15 cellular contexts compared by ENCODE assay signal in the genomic region with DNA sequence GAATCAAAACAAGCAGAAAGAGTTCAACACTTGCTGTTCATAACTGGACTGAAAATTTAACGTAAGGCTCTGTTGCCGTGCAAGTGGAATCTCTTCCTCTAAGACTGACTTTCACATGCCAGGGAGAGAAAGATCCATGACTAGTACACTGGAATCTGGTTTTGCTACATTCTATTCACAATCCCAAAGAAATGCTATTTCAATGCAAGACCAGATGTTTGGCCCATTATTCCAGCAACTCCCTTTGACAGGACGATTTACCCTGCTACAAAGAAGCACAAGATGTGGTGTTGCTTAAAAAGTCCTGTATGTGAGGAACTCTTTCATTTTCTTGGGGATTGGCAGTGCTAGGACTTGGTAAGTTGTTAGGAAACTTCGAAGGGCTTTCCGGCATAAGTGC. TPM values are rescaled to one million over a fixed set of nuclear protein-coding genes. Genes with fewer than 3 reads are reported as not detected.
A peak's percentile ranks its signal among the peaks of the same experiment; 100 is the strongest.
DNase-seq lines count a peak whose midpoint lies in the region; ATAC-seq and TF ChIP-seq lines count a peak whose summit lies in the region.
"Had no signal": no experiment of that assay in that cellular context is flagged by ENCODE, and none has a peak within 500 bp of the region (broad histone marks: within the 10 kb centered on the region; RNA-seq: fewer than 3 reads in every experiment).

No MANE protein-coding gene starts in this region.

- H3K27me3 Mint-ChIP-seq in Calu3 (ENCODE audit: unreplicated experiment), result no peaks in the 10 kb centered on the region
- no peaks in the 10 kb centered on the region for H3K27me3 Mint-ChIP-seq in brain
- H3K27me3 Mint-ChIP-seq: effector memory CD8-positive, alpha-beta T cell had no signal

- no peak overlapping the region for H3K4ac ChIP-seq in IMR-90 (ENCODE audit: low read depth, low read length)

- CTCF ChIA-PET in Calu3 (lab: Charles Lee), result interaction anchor here (2.8 kb wide), 1 partner anchor 159 kb away, joined by 12 read pairs; no protein-coding TSS in a partner anchor
- CTCF ChIA-PET in IMR-90 (lab: Yijun Ruan, JAX), result no interaction called here

- no peak overlapping the region for H2BK120ac ChIP-seq in IMR-90 (ENCODE audit: low read depth, low read length)

- peaks cover 4 to 9% of the 10 kb centered on the region in 2 experiments; a peak in 3 of 4 replicates for H3K79me1 ChIP-seq in IMR-90 (ENCODE audit: low read depth in 1 of 2, low read length in 2 of 2)

- H3K4me3 Mint-ChIP-seq in Calu3 (ENCODE audit: low read depth, unreplicated experiment) (no peak overlapping the region), brain (no peak overlapping the region)
- H3K4me3 Mint-ChIP-seq: effector memory CD8-positive, alpha-beta T cell had no signal

- H2AK9ac ChIP-seq in IMR-90 (replicated peaks; ENCODE audit: low read depth, low read length, poor library complexity), result no peak overlapping the region

- no peaks in the 10 kb centered on the region for H3K9me3 ChIP-seq in IMR-90 (ENCODE audit: control insufficient read depth, insufficient read depth, low read length)
- no peaks in the 10 kb centered on the region for H3K9me3 ChIP-seq in osteoblast (ENCODE audit: low read depth, low read length)
- H3K9me3 ChIP-seq in upper lobe of right lung, result no peaks in the 10 kb centered on the region
- H3K9me3 ChIP-seq: heart right ventricle, MG63 had no signal

- no peak overlapping the region for H3K18ac ChIP-seq in IMR-90 (ENCODE audit: low read depth, low read length)

- H3K36me3 Mint-ChIP-seq in Calu3 (ENCODE audit: insufficient read depth, unreplicated experiment) (peaks cover 62% of the 10 kb centered on the region), brain (peaks cover 74% of the 10 kb centered on the region)

- TF ChIP-seq CTCF in Calu3 (IDR thresholded peaks at IDR 0.05; ENCODE audit: unreplicated experiment), result no peak
- TF ChIP-seq CTCF in IMR-90 (conservative IDR thresholded peaks at IDR 0.05; ENCODE audit: low read depth, low read length), result no peak
- TF ChIP-seq CTCF in brain (conservative IDR thresholded peaks at IDR 0.05), result no peak
- TF ChIP-seq CTCF in osteoblast (IDR thresholded peaks at IDR 0.05; ENCODE audit: extremely low read depth, low read depth, low read length), result no peak
- no peak for TF ChIP-seq CTCF in upper lobe of right lung (IDR thresholded peaks at IDR 0.05)

- H2BK5ac ChIP-seq in IMR-90 (ENCODE audit: low read depth, low read length, poor library complexity, severe bottlenecking), result no peak overlapping the region

- H4K8ac ChIP-seq in IMR-90 (ENCODE audit: low read depth in 2 of 2, low read length in 2 of 2), result no peak overlapping the region

- no peak for TF ChIP-seq RAD21 in IMR-90 (IDR thresholded peaks at IDR 0.05; ENCODE audit: low read length)

- H3K36me3 ChIP-seq in IMR-90 (ENCODE audit: control insufficient read depth, insufficient read depth, low read length) (peaks cover 56% of the 10 kb centered on the region), osteoblast (ENCODE audit: insufficient read depth, low read length) (peaks cover 94% of the 10 kb centered on the region), upper lobe of right lung (peaks cover 98% of the 10 kb centered on the region)

- H3K27ac ChIP-seq in IMR-90 (ENCODE audit: insufficient read depth, low read length) (no peak overlapping the region), osteoblast (ENCODE audit: low read depth, low read length) (peak overlapping the region; percentile 10), upper lobe of right lung (no peak overlapping the region)
- H3K27ac ChIP-seq: heart right ventricle had no signal

- H2AFZ ChIP-seq in IMR-90 (replicated peaks; ENCODE audit: low read length, poor library complexity) (no peak overlapping the region), osteoblast (ENCODE audit: low read length) (no peak overlapping the region)

- in situ Hi-C loops in IMR-90 (cut with MboI; ENCODE audit: low sequenced_read_pairs), result loop anchor here (25.0 kb wide), 1 partner anchor 353 kb away; the partner anchor contains the start of gene SUDS3

- no TSS peak for BruUV-seq in Calu3 (replicated peaks; lab: Mats Ljungman, UMichigan)
- BruUV-seq in IMR-90 (replicated peaks; lab: Mats Ljungman, UMichigan), result no TSS peak

- POLR2A ChIA-PET in IMR-90 (lab: Charles Lee; ENCODE audit: unreplicated experiment), result interaction anchor here (0.6 kb wide), 1 partner anchor 11 kb away, joined by 3 read pairs; no protein-coding TSS in a partner anchor

- TF ChIP-seq POLR2A in IMR-90 (IDR thresholded peaks at IDR 0.05; ENCODE audit: low read depth, low read length), result no peak

- no peak overlapping the region for H4K5ac ChIP-seq in IMR-90 (ENCODE audit: low read depth, low read length)

- H2BK15ac ChIP-seq in IMR-90 (ENCODE audit: low read depth, low read length), result no peak overlapping the region

- 80% methylated on average over 2 of the region's 5 CpGs; no CpG with 5 or more reads in 1 of the 2 experiments for WGBS in IMR-90 (ENCODE audit: extremely low coverage in 2 of 2, insufficient read length in 1 of 2), 2 experiments

- DNase-seq in Calu3 (no peak), IMR-90 (peak; percentile 33), osteoblast (ENCODE audit: insufficient read length, low spot score, missing footprints) (no peak), upper lobe of right lung (no peak), NCI-H2171 (lab: John Stamatoyannopoulos, UW) (no peak)
- DNase-seq: activated T-cell treated with anti-CD3 and anti-CD28 coated beads, Interleukin-2, amount 50 U/mL, for 1 hour; effector memory CD8-positive, alpha-beta T cell; heart right ventricle; left cardiac atrium; MG63; NK-92 treated with Interleukin-12 subunit alpha and Interleukin-12 subunit beta, amount 100 ng/mL, for 24 hours; retina; SIG-M5 had no signal

- H3K27ac Mint-ChIP-seq in Calu3 (ENCODE audit: unreplicated experiment), result peak overlapping the region; percentile 63
- peak overlapping the region in 4 of 5 experiments; percentile 12 to 90 (median 73) for H3K27ac Mint-ChIP-seq in brain

- H3K4me1 Mint-ChIP-seq in Calu3 (ENCODE audit: low read depth, unreplicated experiment), result no peaks in the 10 kb centered on the region
- H3K4me1 Mint-ChIP-seq in brain, result peaks cover 12% of the 10 kb centered on the region

- no peak overlapping the region for H2AK5ac ChIP-seq in IMR-90 (ENCODE audit: low read depth, low read length)

- no peak overlapping the region for H3K9ac ChIP-seq in IMR-90 (ENCODE audit: low read depth, low read length)

- no peak overlapping the region; the same call in 1 of the 2 replicates for H3K23ac ChIP-seq in IMR-90 (ENCODE audit: low read depth, low read length)

- dilution Hi-C loops in IMR-90 (cut with HindIII; ENCODE audit: low sequenced_read_pairs, unreplicated experiment), result no loop called here

- H3K79me2 ChIP-seq in osteoblast (ENCODE audit: insufficient read depth, low read length), result peaks cover 3% of the 10 kb centered on the region

- H3K4me2 ChIP-seq in IMR-90 (ENCODE audit: low read depth, low read length), result no peak overlapping the region
- H3K4me2 ChIP-seq in osteoblast (ENCODE audit: insufficient read depth, low read length), result no peak overlapping the region

- no peak for ATAC-seq in IMR-90 (ENCODE audit: low read depth)
- ATAC-seq in HG03039 (IDR thresholded peaks at IDR 0.05; ENCODE audit: unreplicated experiment), result no peak
- no peak for ATAC-seq in upper lobe of right lung
- ATAC-seq: effector memory CD8-positive, alpha-beta T cell; heart right ventricle; left cardiac atrium had no signal

- H3K4me3 ChIP-seq in IMR-90 (ENCODE audit: insufficient read depth, low read depth, low read length) (no peak overlapping the region), osteoblast (ENCODE audit: insufficient read depth, low read length) (no peak overlapping the region), upper lobe of right lung (no peak overlapping the region)
- H3K4me3 ChIP-seq: heart right ventricle, MG63 had no signal

- H4K91ac ChIP-seq in IMR-90 (ENCODE audit: insufficient read depth, low read depth, low read length), result no peak overlapping the region

- peaks cover 4% of the 10 kb centered on the region; the same call in 1 of the 2 replicates for H3K9me1 ChIP-seq in IMR-90 (ENCODE audit: insufficient read depth, low read length)

- no peak overlapping the region for H3K56ac ChIP-seq in IMR-90 (ENCODE audit: extremely low read depth, insufficient read depth, low read length)

- no peak overlapping the region for H3K14ac ChIP-seq in IMR-90 (replicated peaks; ENCODE audit: low read depth, low read length)

- H4K20me1 ChIP-seq in IMR-90 (ENCODE audit: insufficient read depth, low read length) (peaks cover 10% of the 10 kb centered on the region; the same call in 1 of the 2 replicates), osteoblast (ENCODE audit: insufficient read depth, low read length) (peaks cover 10% of the 10 kb centered on the region)

- intact Hi-C loops in Calu3 (cut with micrococcal nuclease; ENCODE audit: unreplicated experiment) (loop anchor here (1.0 kb wide), 1 partner anchor 159 kb away; no protein-coding TSS in a partner anchor), IMR-90 (cut with micrococcal nuclease) (loop anchor here (1.0 kb wide), 1 partner anchor 159 kb away; no protein-coding TSS in a partner anchor), upper lobe of right lung (cut with DNase I) (no loop called here)

- H3K9me3 Mint-ChIP-seq in Calu3 (ENCODE audit: low read depth, unreplicated experiment), result no peaks in the 10 kb centered on the region
- no peaks in the 10 kb centered on the region for H3K9me3 Mint-ChIP-seq in brain
- H3K9me3 Mint-ChIP-seq: effector memory CD8-positive, alpha-beta T cell had no signal

- H2BK20ac ChIP-seq in IMR-90 (ENCODE audit: low read depth, low read length), result no peak overlapping the region

- no peaks in the 10 kb centered on the region for H3K4me1 ChIP-seq in IMR-90 (ENCODE audit: control insufficient read depth, insufficient read depth, low read length)
- H3K4me1 ChIP-seq in osteoblast (ENCODE audit: insufficient read depth, low read length), result peaks cover 4% of the 10 kb centered on the region
- peaks cover 8% of the 10 kb centered on the region for H3K4me1 ChIP-seq in upper lobe of right lung

- H3K27me3 ChIP-seq in IMR-90 (ENCODE audit: control insufficient read depth, insufficient read depth, low read length) (no peaks in the 10 kb centered on the region), osteoblast (ENCODE audit: insufficient read depth, low read length) (no peaks in the 10 kb centered on the region), upper lobe of right lung (no peaks in the 10 kb centered on the region)
- H3K27me3 ChIP-seq: heart right ventricle, MG63 had no signal

RNA-seq across cellular contexts. Expression of gene RFC5, which starts 17.4 kb away (rescaled TPM):
- total RNA-seq in Calu3 (2022), result 52.0 and 54.6 TPM in 2 replicates
- 20.1 and 20.6 TPM in 2 replicates for total RNA-seq in IMR-90 (2012; rRNA removed)
- polyA plus RNA-seq in IMR-90 (2012; rRNA removed), result 12.8 and 14.7 TPM in 2 replicates
- polyA plus RNA-seq in IMR-90 (2012; cell fraction: cytosol; rRNA removed), result 5.2 and 6.3 TPM in 2 replicates
- polyA plus RNA-seq in IMR-90 (2012; cell fraction: nucleus; rRNA removed; ENCODE audit: low replicate concordance), result 17.8 and 26.5 TPM in 2 replicates
- polyA plus RNA-seq in brain (ENCODE audit: insufficient read depth, low read depth, low replicate concordance), result 47.2 TPM
- total RNA-seq in osteoblast, result 8.3 and 10.0 TPM in 2 replicates
- total RNA-seq in upper lobe of right lung, result 8.0 TPM

RNA-seq across cellular contexts. Expression of gene WSB2, which starts 27.1 kb away (rescaled TPM):
- total RNA-seq in Calu3 (2022) (93.5 and 112 TPM in 2 replicates), IMR-90 (2012; rRNA removed) (141 and 180 TPM in 2 replicates), osteoblast (97.2 and 119 TPM in 2 replicates), upper lobe of right lung (89.1 TPM)
- polyA plus RNA-seq in IMR-90 (2012; rRNA removed) (92.8 and 99.2 TPM in 2 replicates), brain (ENCODE audit: insufficient read depth, low read depth, low replicate concordance) (107 TPM)
- 61.3 and 149 TPM in 2 replicates for polyA plus RNA-seq in IMR-90 (2012; cell fraction: cytosol; rRNA removed)
- 31.2 and 37.8 TPM in 2 replicates for polyA plus RNA-seq in IMR-90 (2012; cell fraction: nucleus; rRNA removed; ENCODE audit: low replicate concordance)
